In genomic region chr19:58407658-58408151, GRCh38 we compare ENCODE assay signal across 1 cellular context.
TF ChIP-seq lines count a peak whose summit lies in the region.

No MANE protein-coding gene starts in this region.

TF ChIP-seq in HEK293, 187 proteins besides CTCF, POLR2A, EP300 and RAD21 (continued from another document):
- TF ChIP-seq HIC1 (tag by site-specific recombination; IDR thresholded peaks at IDR 0.05) (0 out of 2 replicates have a peak, but pooled peaks have one; percentile 54), ZNF366 (tag by site-specific recombination; conservative IDR thresholded peaks at IDR 0.05) (no peak), ZNF426 (tag by site-specific recombination; IDR thresholded peaks at IDR 0.05) (no peak)
